1 cellular context compared by ENCODE assay signal in genomic region chr3:127411083-127411727, GRCh38.
TF ChIP-seq lines count a peak whose summit lies in the region.

No MANE protein-coding gene starts in this region.

TF ChIP-seq in GM23338, 12 proteins besides CTCF, POLR2A, EP300 and RAD21 (continued from another document):
- TF ChIP-seq ZNF462 (CRISPR knock-in tag; IDR thresholded peaks at IDR 0.05) (no peak), CREB1 (CRISPR knock-in tag; IDR thresholded peaks at IDR 0.05; ENCODE audit: low read depth) (no peak), REST (IDR thresholded peaks at IDR 0.05; ENCODE audit: unreplicated experiment) (no peak), ZNF331 (CRISPR knock-in tag; IDR thresholded peaks at IDR 0.05; ENCODE audit: low read depth) (no peak), ZNF114 (CRISPR knock-in tag; IDR thresholded peaks at IDR 0.05) (no peak), STAT1 (IDR thresholded peaks at IDR 0.05; ENCODE audit: unreplicated experiment) (no peak), NANOG (IDR thresholded peaks at IDR 0.05; ENCODE audit: borderline replicate concordance) (no peak), JUNB (IDR thresholded peaks at IDR 0.05; ENCODE audit: unreplicated experiment) (no peak), EZH2phosphoT487 (IDR thresholded peaks at IDR 0.05; ENCODE audit: unreplicated experiment) (no peak), POLR2AphosphoS5 (IDR thresholded peaks at IDR 0.05; ENCODE audit: low read depth) (no peak)
